In the genomic region with DNA sequence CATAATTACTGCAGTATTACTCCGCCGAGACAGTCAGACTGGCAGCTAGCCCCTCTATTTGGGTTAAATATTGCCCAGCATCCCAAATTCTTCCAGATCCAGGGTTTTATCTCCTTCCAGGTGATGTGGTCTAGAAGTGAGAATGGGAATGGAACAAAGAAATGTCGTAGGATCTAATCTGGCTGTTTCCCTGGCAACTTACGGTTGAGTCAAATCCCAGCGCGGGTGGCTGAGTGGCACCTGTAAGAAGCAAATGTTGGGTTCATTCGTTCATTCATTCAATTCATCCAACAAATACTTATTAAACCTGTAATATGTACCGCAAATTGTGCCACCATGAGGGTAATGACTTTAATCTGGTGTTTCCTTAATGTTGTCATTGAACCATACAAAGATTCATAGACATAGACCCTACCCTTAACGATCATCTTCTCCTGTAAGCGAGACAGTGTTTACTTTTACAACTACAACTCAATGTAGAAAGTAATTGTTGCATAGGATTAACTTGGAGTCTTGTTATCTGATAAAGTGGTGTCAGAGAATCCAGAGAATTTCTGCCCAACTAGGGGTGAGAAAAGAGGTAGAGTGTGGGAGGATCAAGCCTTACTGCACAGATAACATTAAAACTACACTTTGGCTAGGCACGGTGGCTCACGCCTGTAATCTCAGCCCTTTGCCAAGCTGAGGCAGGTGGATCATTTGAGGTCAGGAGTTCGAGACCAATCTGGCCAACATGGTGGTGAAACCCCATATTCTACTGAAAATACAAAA, we compare ENCODE assay signal across 18 cellular contexts.
A peak's percentile ranks its signal among the peaks of the same experiment; 100 is the strongest.
DNase-seq lines count a peak whose midpoint lies in the region; ATAC-seq, FAIRE-seq and TF ChIP-seq lines count a peak whose summit lies in the region.
"Had no signal": no experiment of that assay in that cellular context is flagged by ENCODE, and none has a peak within 500 bp of the region (broad histone marks: within the 10 kb centered on the region; RNA-seq: fewer than 3 reads in every experiment).

No MANE protein-coding gene starts in this region.

- H2BK20ac ChIP-seq in H1 (ENCODE audit: low read length), result no peak overlapping the region

- no peaks in the 10 kb centered on the region for H4K20me1 ChIP-seq in HCT116 (ENCODE audit: insufficient read depth)
- H4K20me1 ChIP-seq in H1 (replicated peaks in 1 of 2; ENCODE audit: control insufficient read depth in 1 of 2, insufficient read depth in 2 of 2, low read length in 2 of 2), result no peaks in the 10 kb centered on the region

- H3K23ac ChIP-seq in H1 (ENCODE audit: insufficient read length), result no peak overlapping the region

- H3K9ac ChIP-seq in HCT116 (ENCODE audit: low read length) (no peak overlapping the region), H1 (replicated peaks in 1 of 4; ENCODE audit: extremely low read depth in 1 of 4, low read depth in 3 of 4, low read length in 3 of 4) (no peak overlapping the region), rectal smooth muscle tissue (ENCODE audit: low read length) (no peak overlapping the region)
- H3K9ac ChIP-seq: SK-N-SH had no signal

- POLR2A ChIA-PET in HCT116 (lab: Charles Lee) (no interaction called here), H1 (lab: Charles Lee; ENCODE audit: partially characterized antibody) (interaction anchor here (0.7 kb wide), 1 partner anchor 10 kb away, joined by 3 read pairs; no protein-coding TSS in a partner anchor)

- no peak for FAIRE-seq in H1 (lab: Jason Lieb, UNC)
- FAIRE-seq in GM19239 (lab: Jason Lieb, UNC), result no peak

- 94% methylated on average over 13 of the region's 13 CpGs; no CpG with 5 or more reads in 1 of the 2 experiments for WGBS in H1 (ENCODE audit: extremely low coverage in 1 of 2, insufficient coverage in 1 of 2, insufficient read length in 1 of 2, insufficient replicate concordance in 2 of 2, low coverage in 1 of 2, low lambda C conversion rate in 2 of 2, missing lambda C conversion rate in 1 of 2), 2 experiments

- H4K8ac ChIP-seq in H1 (ENCODE audit: extremely low read depth, insufficient read depth, low read length), result no peak overlapping the region

- no peaks in the 10 kb centered on the region for H3K79me2 ChIP-seq in HCT116 (ENCODE audit: insufficient read depth, low read length)
- H3K79me2 ChIP-seq in H1 (ENCODE audit: control insufficient read depth in 1 of 2, insufficient read depth in 2 of 2, low read length in 2 of 2), result no peaks in the 10 kb centered on the region

- H3K23me2 ChIP-seq in H1 (ENCODE audit: low read depth, low read length), result no peaks in the 10 kb centered on the region; the same call in 1 of the 2 replicates

- H3K4me3 ChIP-seq in HCT116 (replicated peaks in 1 of 2; ENCODE audit: low read depth in 1 of 2, low read length in 2 of 2), result no peak overlapping the region
- no peak overlapping the region for H3K4me3 ChIP-seq in H1 (ENCODE audit: extremely low read depth in 1 of 4, insufficient read depth in 2 of 4, low read depth in 3 of 4, low read length in 4 of 4)
- no peak overlapping the region for H3K4me3 ChIP-seq in rectal smooth muscle tissue (ENCODE audit: low read length)
- H3K4me3 ChIP-seq: MG63, right lobe of liver had no signal

- H3K9me3 ChIP-seq in HCT116 (ENCODE audit: control insufficient read depth in 1 of 2, insufficient read depth in 1 of 2, low read depth in 1 of 2, low read length in 2 of 2) (no peaks in the 10 kb centered on the region), H1 (ENCODE audit: insufficient read depth in 2 of 2, low read depth in 1 of 2, low read length in 1 of 2) (no peaks in the 10 kb centered on the region)
- H3K9me3 ChIP-seq: MG63, right lobe of liver, SK-N-SH had no signal

- CTCF ChIA-PET in HCT116 (lab: Charles Lee) (no interaction called here), H1 (lab: Charles Lee; ENCODE audit: partially characterized antibody) (no interaction called here)

- RAD21 ChIA-PET in HCT116 (lab: Charles Lee; ENCODE audit: low non-redundant PET in 1 of 2, low total read pairs in 2 of 2, uncharacterized antibody in 2 of 2, unreplicated experiment in 2 of 2), result no interaction called here

- ATAC-seq in HCT116, result no peak
- ATAC-seq: right lobe of liver had no signal

- no peak overlapping the region for H2AK5ac ChIP-seq in H1 (ENCODE audit: low read depth, low read length)

- no peak overlapping the region for H4K91ac ChIP-seq in H1 (replicated peaks; ENCODE audit: insufficient read length, low read length)

- H3K79me1 ChIP-seq in H1 (ENCODE audit: low read depth, low read length), result no peaks in the 10 kb centered on the region

- no peak overlapping the region for H3K14ac ChIP-seq in H1 (ENCODE audit: insufficient read length)

- no peak overlapping the region for H2BK5ac ChIP-seq in H1 (ENCODE audit: low read depth, low read length)

- H2BK15ac ChIP-seq in H1 (ENCODE audit: low read length), result 0 out of 2 replicates have a peak overlapping the region, but pooled peaks have one; percentile 13

- H3K4me1 ChIP-seq in HCT116 (ENCODE audit: control insufficient read depth in 1 of 2, insufficient read depth in 2 of 2, low read length in 2 of 2) (peaks cover 44 to 49% of the 10 kb centered on the region in 2 experiments), H1 (replicated peaks in 1 of 4; ENCODE audit: control insufficient read depth in 3 of 4, insufficient read depth in 4 of 4, low read length in 3 of 4) (peaks cover 0 to 8% (median 4%) of the 10 kb centered on the region in 4 experiments; a peak in 3 of 7 replicates), rectal smooth muscle tissue (ENCODE audit: control insufficient read depth, insufficient read depth, low read length) (peaks cover 25% of the 10 kb centered on the region)

- no peak overlapping the region for H3K18ac ChIP-seq in H1 (ENCODE audit: extremely low read depth, low read length)

- H3K36me3 ChIP-seq in HCT116 (ENCODE audit: control insufficient read depth in 1 of 2, insufficient read depth in 2 of 2, low read length in 2 of 2), result no peaks in the 10 kb centered on the region
- H3K36me3 ChIP-seq in H1 (ENCODE audit: control insufficient read depth in 2 of 4, insufficient read depth in 4 of 4, low read length in 3 of 4), result no peaks in the 10 kb centered on the region
- H3K36me3 ChIP-seq in rectal smooth muscle tissue (ENCODE audit: control insufficient read depth, insufficient read depth, low read length), result no peaks in the 10 kb centered on the region
- H3K36me3 ChIP-seq: MG63, right lobe of liver had no signal

- H3K27ac ChIP-seq in HCT116 (ENCODE audit: low read depth, low read length), result peak overlapping the region; percentile 48; the same call in 1 of the 2 replicates
- no peak overlapping the region for H3K27ac ChIP-seq in H1 (ENCODE audit: low read depth, low read length)
- peak overlapping the region; percentile 19 for H3K27ac ChIP-seq in rectal smooth muscle tissue (ENCODE audit: low read depth, low read length)
- H3K27ac ChIP-seq: right lobe of liver had no signal

- intact Hi-C loops in HCT116 (cut with micrococcal nuclease), result no loop called here

- TF ChIP-seq RAD21 in HCT116 (IDR thresholded peaks at IDR 0.05; ENCODE audit: low read depth) (no peak), H1 (IDR thresholded peaks at IDR 0.05 in 1 of 2, conservative IDR thresholded peaks at IDR 0.05 in 1 of 2; ENCODE audit: low read depth in 2 of 2, low read length in 2 of 2) (no peak)

- no peak overlapping the region for H4K5ac ChIP-seq in H1 (ENCODE audit: insufficient read length, low read depth, low read length)

- H2BK120ac ChIP-seq in H1 (replicated peaks; ENCODE audit: low read depth, low read length), result no peak overlapping the region

- no peak for TF ChIP-seq CTCF in HCT116 (IDR thresholded peaks at IDR 0.05 in 2 of 3, conservative IDR thresholded peaks at IDR 0.05 in 1 of 3; ENCODE audit: borderline replicate concordance in 1 of 3, insufficient read depth in 1 of 3, low read depth in 2 of 3, low read length in 2 of 3)
- TF ChIP-seq CTCF in H1 (IDR thresholded peaks at IDR 0.05; ENCODE audit: control extremely low read depth in 1 of 3, insufficient read depth in 1 of 3, low read depth in 1 of 3, low read length in 3 of 3), result no peak

- peak overlapping the region; percentile 71; the same call in 1 of the 2 replicates for H3K4me2 ChIP-seq in HCT116 (ENCODE audit: low read length)
- no peak overlapping the region for H3K4me2 ChIP-seq in H1 (ENCODE audit: insufficient read depth in 1 of 2, low read depth in 2 of 2, low read length in 2 of 2)

- TF ChIP-seq POLR2A in HCT116 (IDR thresholded peaks at IDR 0.05; ENCODE audit: borderline replicate concordance, extremely low read depth, insufficient read depth, insufficient read length) (no peak), H1 (IDR thresholded peaks at IDR 0.05; ENCODE audit: control extremely low read depth in 1 of 2, low read depth in 2 of 2, low read length in 2 of 2) (no peak)

- no peak for DNase-seq in HCT116 (ENCODE audit: low read depth, low spot score)
- DNase-seq in NCI-H69 (lab: John Stamatoyannopoulos, UW), result peak; percentile 73
- no peak for DNase-seq in H1 (ENCODE audit: low read depth in 1 of 2, low spot score in 2 of 2)
- DNase-seq in MV-4-11 (lab: John Stamatoyannopoulos, UW), result no peak
- no peak for DNase-seq in GM19239 (ENCODE audit: insufficient read length, low spot score)
- DNase-seq in activated CD4-positive, alpha-beta T cell treated with anti-CD3 and anti-CD28 coated beads, Interleukin-2, amount 50 U/mL, for 1 hour, result no peak
- DNase-seq: activated B cell treated with CpG ODN at 0.5 μM for 24 hours; activated CD4-positive, alpha-beta T cell treated with anti-CD3 and anti-CD28 coated beads, Interleukin-2, amount 50 U/mL, for 4 hours; activated T-cell treated with anti-CD3 and anti-CD28 coated beads, Interleukin-2, amount 50 U/mL, for 48 hours; cortex of kidney; effector memory CD4-positive, alpha-beta T cell; glutamatergic neuron; MG63; NCI-H446; right lobe of liver; SK-N-SH; stimulated activated CD4-positive, alpha-beta T cell treated with anti-CD3 and anti-CD28 coated beads, Interleukin-2, amount 100 ng/mL, for 48 hours had no signal

- no peaks in the 10 kb centered on the region for H3K27me3 ChIP-seq in HCT116 (ENCODE audit: insufficient read depth, low read length)
- H3K27me3 ChIP-seq in H1 (replicated peaks in 1 of 4; ENCODE audit: control insufficient read depth in 3 of 4, extremely low read depth in 1 of 4, insufficient read depth in 3 of 4, low read length in 3 of 4), result no peaks in the 10 kb centered on the region
- H3K27me3 ChIP-seq in rectal smooth muscle tissue (ENCODE audit: control insufficient read depth, insufficient read depth, low read length), result no peaks in the 10 kb centered on the region
- H3K27me3 ChIP-seq: MG63, right lobe of liver had no signal

- no TSS peak for BruUV-seq in HCT116 (replicated peaks; lab: Mats Ljungman, UMichigan)

- no peaks in the 10 kb centered on the region for H3K9me2 ChIP-seq in HCT116 (ENCODE audit: insufficient read depth)
- H3K9me2 ChIP-seq: SK-N-SH had no signal

- H3K56ac ChIP-seq in H1 (replicated peaks; ENCODE audit: insufficient read length, low read depth, low read length), result no peak overlapping the region

- no peak for TF ChIP-seq EP300 in H1 (IDR thresholded peaks at IDR 0.05; ENCODE audit: borderline replicate concordance in 1 of 2, low read depth in 2 of 2, low read length in 2 of 2)

- H2AFZ ChIP-seq in HCT116 (ENCODE audit: low read depth, low read length, poor library complexity, severe bottlenecking), result no peak overlapping the region
- no peak overlapping the region for H2AFZ ChIP-seq in H1 (ENCODE audit: low read length)

- H2BK12ac ChIP-seq in H1 (ENCODE audit: low read depth, low read length), result no peak overlapping the region

- H3K4ac ChIP-seq in H1 (replicated peaks; ENCODE audit: insufficient read length, low read depth, low read length), result no peak overlapping the region

TF ChIP-seq in H1, 55 proteins besides CTCF, POLR2A, EP300 and RAD21 (continues in another document):
- TF ChIP-seq CREB1 (IDR thresholded peaks at IDR 0.05), result no peak
